Comparison of ENCODE assay signal across 17 cellular contexts in the genomic region with DNA sequence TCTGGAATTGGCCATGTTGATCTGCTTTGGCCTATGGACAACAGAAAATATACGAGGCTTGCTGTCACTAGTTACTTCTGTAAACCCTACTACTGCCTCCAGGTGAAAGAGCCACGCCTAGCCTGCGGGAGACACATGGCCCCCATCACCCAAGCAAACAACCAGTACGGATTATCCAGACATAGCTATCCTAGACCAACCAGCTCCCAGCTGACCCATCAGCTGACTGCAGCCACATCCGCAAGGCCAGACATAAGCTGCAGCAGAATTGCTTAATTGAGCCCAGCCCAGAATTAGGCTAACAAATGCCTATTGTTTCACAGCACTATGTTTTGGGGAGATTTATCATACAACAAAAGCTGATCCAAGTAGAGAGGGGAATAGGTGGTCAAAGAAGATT. TPM values are rescaled to one million over a fixed set of nuclear protein-coding genes. Genes with fewer than 3 reads are reported as not detected.
DNase-seq lines count a peak whose midpoint lies in the region; FAIRE-seq and TF ChIP-seq lines count a peak whose summit lies in the region.
"Had no signal": no experiment of that assay in that cellular context is flagged by ENCODE, and none has a peak within 500 bp of the region (broad histone marks: within the 10 kb centered on the region; RNA-seq: fewer than 3 reads in every experiment).

No MANE protein-coding gene starts in this region.

- H3K79me1 ChIP-seq in trophoblast cell (ENCODE audit: low read length): no peaks in the 10 kb centered on the region
- peaks cover 16% of the 10 kb centered on the region for H3K79me1 ChIP-seq in mesenchymal stem cell (replicated peaks; ENCODE audit: low read length, poor library complexity, severe bottlenecking)

- H3K4ac ChIP-seq in trophoblast cell (ENCODE audit: low read depth, low read length) (no peak overlapping the region), mesenchymal stem cell (ENCODE audit: low read depth in 1 of 2, low read length in 2 of 2) (no peak overlapping the region)

- no peaks in the 10 kb centered on the region for H3K27me3 ChIP-seq in trophoblast cell (ENCODE audit: insufficient read depth, low read length)
- H3K27me3 ChIP-seq in H7 (ENCODE audit: control insufficient read depth, insufficient read depth, low read length): no peaks in the 10 kb centered on the region; the same call in 1 of the 2 replicates
- no peaks in the 10 kb centered on the region for H3K27me3 ChIP-seq in mesenchymal stem cell (ENCODE audit: control insufficient read depth in 1 of 2, insufficient read depth in 1 of 2, low read length in 2 of 2)
- H3K27me3 ChIP-seq: thyroid gland had no signal

- H3K14ac ChIP-seq in trophoblast cell (ENCODE audit: low read length) (no peak overlapping the region), mesenchymal stem cell (ENCODE audit: low read length in 2 of 2) (no peak overlapping the region)

- no peak overlapping the region for H3K23ac ChIP-seq in trophoblast cell (ENCODE audit: low read length)
- no peak overlapping the region for H3K23ac ChIP-seq in mesenchymal stem cell (ENCODE audit: low read length in 2 of 2)

- H2AFZ ChIP-seq in trophoblast cell (ENCODE audit: insufficient read depth, low read length, poor library complexity) (no peak overlapping the region), mesenchymal stem cell (ENCODE audit: low read depth, low read length) (no peak overlapping the region)
- H2AFZ ChIP-seq: parathyroid adenoma had no signal

- H2BK12ac ChIP-seq in trophoblast cell (ENCODE audit: low read length): no peak overlapping the region
- no peak overlapping the region for H2BK12ac ChIP-seq in mesenchymal stem cell (ENCODE audit: low read length in 2 of 2)

- H3K79me2 ChIP-seq in trophoblast cell (ENCODE audit: control insufficient read depth, insufficient read depth, low read length, poor library complexity): no peaks in the 10 kb centered on the region

- H3K4me2 ChIP-seq in trophoblast cell (ENCODE audit: low read length) (no peak overlapping the region), mesenchymal stem cell (ENCODE audit: low read length, poor library complexity, severe bottlenecking) (no peak overlapping the region)

- H4K8ac ChIP-seq in trophoblast cell (ENCODE audit: low read depth, low read length): no peak overlapping the region
- H4K8ac ChIP-seq in mesenchymal stem cell (ENCODE audit: low read length): no peak overlapping the region

- H3K9me3 ChIP-seq in HEK293 (ENCODE audit: control insufficient read depth, insufficient read depth, low read depth, low read length): no peaks in the 10 kb centered on the region
- H3K9me3 ChIP-seq in trophoblast cell (ENCODE audit: insufficient read depth, low read depth, low read length): no peaks in the 10 kb centered on the region
- no peaks in the 10 kb centered on the region for H3K9me3 ChIP-seq in mesenchymal stem cell (ENCODE audit: control insufficient read depth, low read length)
- H3K9me3 ChIP-seq: thyroid gland had no signal

- H2BK120ac ChIP-seq in trophoblast cell (ENCODE audit: insufficient read depth, low read length, poor library complexity) (no peak overlapping the region), mesenchymal stem cell (ENCODE audit: low read depth, low read length) (no peak overlapping the region)

- H3K4me3 ChIP-seq in HEK293 (ENCODE audit: low read depth, low read length) (no peak overlapping the region), trophoblast cell (ENCODE audit: low read depth, low read length) (no peak overlapping the region), H7 (ENCODE audit: insufficient read depth, low read depth, low read length) (no peak overlapping the region), mesenchymal stem cell (ENCODE audit: insufficient read depth in 1 of 2, low read depth in 1 of 2, low read length in 2 of 2) (no peak overlapping the region)
- H3K4me3 ChIP-seq: skin epidermis, thyroid gland had no signal

- WGBS in trophoblast cell (ENCODE audit: extremely low coverage, insufficient coverage, insufficient read length): no CpG with 5 or more reads among the region's 5 CpGs
- WGBS in mesenchymal stem cell: 97% methylated on average over 5 of the region's 5 CpGs

- H3K27ac ChIP-seq in HEK293 (ENCODE audit: extremely low read depth, low read depth, low read length) (no peak overlapping the region), trophoblast cell (ENCODE audit: low read depth, low read length) (no peak overlapping the region), mesenchymal stem cell (ENCODE audit: low read length, poor library complexity, severe bottlenecking) (no peak overlapping the region)
- H3K27ac ChIP-seq: parathyroid adenoma had no signal

- H3K18ac ChIP-seq in trophoblast cell (ENCODE audit: low read length): no peak overlapping the region
- H3K18ac ChIP-seq in mesenchymal stem cell (ENCODE audit: low read depth in 1 of 2, low read length in 2 of 2): peak overlapping the region in 1 of 2 experiments; percentile 37

- POLR2A ChIA-PET in HEK293 (lab: Yijun Ruan, JAX): no interaction called here

- H3K4me1 ChIP-seq in HEK293 (ENCODE audit: control insufficient read depth, insufficient read depth, low read length): peaks cover 19% of the 10 kb centered on the region
- peaks cover 0 to 3% of the 10 kb centered on the region in 2 experiments for H3K4me1 ChIP-seq in trophoblast cell (ENCODE audit: control insufficient read depth in 1 of 2, insufficient read depth in 2 of 2, low read length in 2 of 2)
- H3K4me1 ChIP-seq in mesenchymal stem cell (ENCODE audit: control insufficient read depth, insufficient read depth, low read depth, low read length): peaks cover 1% of the 10 kb centered on the region
- H3K4me1 ChIP-seq: parathyroid adenoma had no signal

- H4K12ac ChIP-seq in trophoblast cell (ENCODE audit: low read depth, low read length): no peak overlapping the region

- CTCF ChIA-PET in HEK293 (lab: Yijun Ruan, JAX): no interaction called here

- H4K91ac ChIP-seq in trophoblast cell (ENCODE audit: low read depth, low read length) (no peak overlapping the region), mesenchymal stem cell (ENCODE audit: low read length) (no peak overlapping the region)

- DNase-seq in SW480 (ENCODE audit: low spot score) (peak; percentile 42), hippocampal formation (lab: John Stamatoyannopoulos, UW) (peak; percentile 26 to 30), trophoblast cell (peak; percentile 42 to 57), activated gamma-delta T cell (lab: John Stamatoyannopoulos, UW) (no peak), urothelium cell line (ENCODE audit: low spot score) (no peak), H7 (no peak), mesenchymal stem cell (no peak)
- DNase-seq: activated B cell treated with CpG ODN at 0.5 μM for 24 hours; activated CD8-positive, alpha-beta T cell treated with anti-CD3 and anti-CD28 coated beads for 36 hours; effector memory CD8-positive, alpha-beta T cell; NCI-H2107; T-helper 2 cell; thyroid gland had no signal

- H3K9ac ChIP-seq in trophoblast cell (ENCODE audit: low read length) (no peak overlapping the region), mesenchymal stem cell (ENCODE audit: low read length) (no peak overlapping the region)
- H3K9ac ChIP-seq: parathyroid adenoma had no signal

- FAIRE-seq in urothelium cell line (lab: Jason Lieb, UNC): no peak
- FAIRE-seq: GM12891 had no signal

- TF ChIP-seq CTCF in HEK293 (tag by site-specific recombination; IDR thresholded peaks at IDR 0.05): no peak

- H3K36me3 ChIP-seq in HEK293 (ENCODE audit: control insufficient read depth in 2 of 2, insufficient read depth in 1 of 2, low read length in 2 of 2): no peaks in the 10 kb centered on the region; a peak in 1 of 3 replicates
- H3K36me3 ChIP-seq in trophoblast cell (ENCODE audit: control insufficient read depth in 1 of 2, insufficient read depth in 2 of 2, low read length in 2 of 2): peaks cover 0 to 2% of the 10 kb centered on the region in 2 experiments
- no peaks in the 10 kb centered on the region for H3K36me3 ChIP-seq in H7 (replicated peaks; ENCODE audit: control insufficient read depth, insufficient read depth, low read length)
- H3K36me3 ChIP-seq in mesenchymal stem cell (ENCODE audit: control insufficient read depth in 1 of 2, insufficient read depth in 2 of 2, low read depth in 1 of 2, low read length in 2 of 2): peaks cover 0 to 67% of the 10 kb centered on the region in 2 experiments
- H3K36me3 ChIP-seq: thyroid gland had no signal

- H2BK15ac ChIP-seq in mesenchymal stem cell (ENCODE audit: low read depth, poor library complexity, severe bottlenecking): no peak overlapping the region

- no peak overlapping the region for H2BK5ac ChIP-seq in trophoblast cell (ENCODE audit: low read depth, low read length, poor library complexity)
- no peak overlapping the region for H2BK5ac ChIP-seq in mesenchymal stem cell (ENCODE audit: low read depth, low read length, poor library complexity, severe bottlenecking)

- no peak overlapping the region for H2AK5ac ChIP-seq in trophoblast cell (ENCODE audit: low read length)
- no peak overlapping the region for H2AK5ac ChIP-seq in mesenchymal stem cell (ENCODE audit: low read length, severe bottlenecking)

TF ChIP-seq in HEK293, 187 proteins besides CTCF, POLR2A, EP300 and RAD21:
- TF ChIP-seq ZNF174 (tag by site-specific recombination; IDR thresholded peaks at IDR 0.05) (no peak), ZNF585B (tag by site-specific recombination; IDR thresholded peaks at IDR 0.05) (no peak), ZBTB8A (tag by site-specific recombination; IDR thresholded peaks at IDR 0.05) (0 out of 2 replicates have a peak, but pooled peaks have one; percentile 21)

RNA-seq across cellular contexts. Expression of gene REV3L, which starts 13.5 kb away (rescaled TPM):
- polyA plus RNA-seq in trophoblast cell (2013): 8.7 TPM in 2 replicates
- total RNA-seq in H7 (2014; rRNA removed; shearing (Covaris generic)): 2.1 and 5.2 TPM in 2 replicates
- polyA plus RNA-seq in mesenchymal stem cell (2013, experiment 1 of 2): 7.5 TPM
- 7.5 TPM for polyA plus RNA-seq in mesenchymal stem cell (2013, experiment 2 of 2)

Comparison
In these comparisons a context has a peak if more than half of its experiments do, and no peak if none do; other contexts are left out.
1. DNase-seq: peak in SW480 (single experiment), hippocampal formation (2 of 2) and trophoblast cell (2 of 2); none in activated gamma-delta T cell (single experiment), urothelium cell line (single experiment), H7 (single experiment) and mesenchymal stem cell (single experiment).